1 cellular context compared by ENCODE assay signal in the genomic region with DNA sequence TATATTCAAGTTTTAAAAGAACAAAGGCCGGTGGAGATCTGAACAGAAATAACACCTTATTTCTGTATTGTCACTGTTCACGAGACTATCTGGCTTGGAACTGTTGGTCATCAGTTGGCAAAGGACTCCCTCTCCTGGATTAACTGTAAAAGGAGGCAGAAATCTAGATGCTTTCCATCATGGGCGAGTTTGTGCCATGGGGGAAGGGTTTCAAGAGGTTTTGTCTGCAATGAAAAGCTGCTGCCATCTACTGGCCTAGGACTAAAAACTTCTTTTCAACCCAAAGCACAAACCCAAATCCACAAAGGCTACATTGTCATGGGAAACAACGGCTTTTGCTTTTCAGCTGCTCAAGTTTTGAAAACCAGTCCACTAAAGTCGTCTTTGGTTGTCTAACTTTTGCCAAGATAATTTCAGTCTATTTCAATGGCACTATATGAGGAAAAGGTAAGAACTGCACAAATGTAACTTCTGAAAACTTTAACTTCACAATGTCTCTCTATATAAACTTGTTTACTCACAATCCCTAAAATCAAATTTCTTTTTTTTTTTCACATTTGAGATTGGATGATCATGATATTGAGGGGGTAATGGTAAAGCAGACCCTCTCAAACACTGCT.
A peak's percentile ranks its signal among the peaks of the same experiment; 100 is the strongest.
TF ChIP-seq lines count a peak whose summit lies in the region.

No MANE protein-coding gene starts in this region.

TF ChIP-seq in HepG2, 621 proteins besides CTCF, POLR2A, EP300 and RAD21 (continued from another document and continues in another):
- TF ChIP-seq, protein P1, sequence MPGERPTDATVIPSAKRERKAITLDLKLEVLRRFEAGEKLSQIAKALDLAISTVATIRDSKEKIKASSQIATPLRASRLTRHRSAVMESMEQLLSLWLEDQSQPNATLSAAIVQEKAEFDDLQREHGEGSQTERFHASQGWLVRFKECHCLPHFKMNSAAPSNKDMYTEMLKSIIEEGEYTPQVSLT (CRISPR knock-in tag; IDR thresholded peaks at IDR 0.05; ENCODE audit: borderline replicate concordance, low read depth): no peak
- TF ChIP-seq GTF2F1 (IDR thresholded peaks at IDR 0.05; ENCODE audit: low read length) (no peak), TARDBP (CRISPR knock-in tag; IDR thresholded peaks at IDR 0.05) (no peak), ZNF354B (CRISPR knock-in tag; IDR thresholded peaks at IDR 0.05) (no peak), GFI1 (CRISPR knock-in tag; IDR thresholded peaks at IDR 0.05; ENCODE audit: borderline replicate concordance) (no peak), ZMYM2 (CRISPR knock-in tag; IDR thresholded peaks at IDR 0.05) (no peak), RELA (CRISPR knock-in tag; IDR thresholded peaks at IDR 0.05) (no peak), ATF7-NPFF (CRISPR knock-in tag; IDR thresholded peaks at IDR 0.05; ENCODE audit: low read depth) (no peak), ZNF605 (CRISPR knock-in tag; IDR thresholded peaks at IDR 0.05) (no peak), FOXM1 (CRISPR knock-in tag; IDR thresholded peaks at IDR 0.05) (no peak), SP140L (CRISPR knock-in tag; IDR thresholded peaks at IDR 0.05; ENCODE audit: borderline replicate concordance) (no peak), ZNF792 (CRISPR knock-in tag; IDR thresholded peaks at IDR 0.05) (0 out of 2 replicates have a peak, but pooled peaks have one; percentile 24), KDM6A (CRISPR knock-in tag; IDR thresholded peaks at IDR 0.05; ENCODE audit: low read depth) (no peak), SIX4 (CRISPR knock-in tag; IDR thresholded peaks at IDR 0.05) (no peak), PRPF4 (IDR thresholded peaks at IDR 0.05; ENCODE audit: low read depth, low read length, poor library complexity, severe bottlenecking) (peak; percentile 42), ZNF484 (CRISPR knock-in tag; IDR thresholded peaks at IDR 0.05; ENCODE audit: borderline replicate concordance, low read depth) (no peak), STAG1 (CRISPR knock-in tag; IDR thresholded peaks at IDR 0.05) (peak; percentile 89), LCORL (IDR thresholded peaks at IDR 0.05) (no peak), LCORL (CRISPR knock-in tag; IDR thresholded peaks at IDR 0.05) (peak; percentile 50; the same call in 1 of the 2 replicates), ZNF34 (CRISPR knock-in tag; IDR thresholded peaks at IDR 0.05; ENCODE audit: borderline replicate concordance) (no peak), ARNT2 (CRISPR knock-in tag; IDR thresholded peaks at IDR 0.05; ENCODE audit: low read depth) (no peak), ADNP (CRISPR knock-in tag; IDR thresholded peaks at IDR 0.05) (no peak), RFXAP (CRISPR knock-in tag; IDR thresholded peaks at IDR 0.05; ENCODE audit: borderline replicate concordance) (0 out of 2 replicates have a peak, but pooled peaks have one; percentile 25), ZNF350 (CRISPR knock-in tag; IDR thresholded peaks at IDR 0.05; ENCODE audit: borderline replicate concordance, low read depth) (no peak), ATRX (CRISPR knock-in tag; IDR thresholded peaks at IDR 0.05; ENCODE audit: borderline replicate concordance) (no peak), ZNF598 (CRISPR knock-in tag; IDR thresholded peaks at IDR 0.05; ENCODE audit: borderline replicate concordance) (no peak), NR2F1 (CRISPR knock-in tag; IDR thresholded peaks at IDR 0.05) (no peak), CREB1 (IDR thresholded peaks at IDR 0.05) (no peak), CREB1 (CRISPR knock-in tag; IDR thresholded peaks at IDR 0.05) (no peak), NFRKB (IDR thresholded peaks at IDR 0.05) (no peak), ZNF10 (CRISPR knock-in tag; IDR thresholded peaks at IDR 0.05; ENCODE audit: borderline replicate concordance, low read depth) (no peak)
- TF ChIP-seq, protein P2, sequence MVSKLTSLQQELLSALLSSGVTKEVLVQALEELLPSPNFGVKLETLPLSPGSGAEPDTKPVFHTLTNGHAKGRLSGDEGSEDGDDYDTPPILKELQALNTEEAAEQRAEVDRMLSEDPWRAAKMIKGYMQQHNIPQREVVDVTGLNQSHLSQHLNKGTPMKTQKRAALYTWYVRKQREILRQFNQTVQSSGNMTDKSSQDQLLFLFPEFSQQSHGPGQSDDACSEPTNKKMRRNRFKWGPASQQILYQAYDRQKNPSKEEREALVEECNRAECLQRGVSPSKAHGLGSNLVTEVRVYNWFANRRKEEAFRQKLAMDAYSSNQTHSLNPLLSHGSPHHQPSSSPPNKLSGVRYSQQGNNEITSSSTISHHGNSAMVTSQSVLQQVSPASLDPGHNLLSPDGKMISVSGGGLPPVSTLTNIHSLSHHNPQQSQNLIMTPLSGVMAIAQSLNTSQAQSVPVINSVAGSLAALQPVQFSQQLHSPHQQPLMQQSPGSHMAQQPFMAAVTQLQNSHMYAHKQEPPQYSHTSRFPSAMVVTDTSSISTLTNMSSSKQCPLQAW (CRISPR knock-in tag; IDR thresholded peaks at IDR 0.05): peak; percentile 55; the same call in 1 of the 2 replicates
- TF ChIP-seq, protein P3, sequence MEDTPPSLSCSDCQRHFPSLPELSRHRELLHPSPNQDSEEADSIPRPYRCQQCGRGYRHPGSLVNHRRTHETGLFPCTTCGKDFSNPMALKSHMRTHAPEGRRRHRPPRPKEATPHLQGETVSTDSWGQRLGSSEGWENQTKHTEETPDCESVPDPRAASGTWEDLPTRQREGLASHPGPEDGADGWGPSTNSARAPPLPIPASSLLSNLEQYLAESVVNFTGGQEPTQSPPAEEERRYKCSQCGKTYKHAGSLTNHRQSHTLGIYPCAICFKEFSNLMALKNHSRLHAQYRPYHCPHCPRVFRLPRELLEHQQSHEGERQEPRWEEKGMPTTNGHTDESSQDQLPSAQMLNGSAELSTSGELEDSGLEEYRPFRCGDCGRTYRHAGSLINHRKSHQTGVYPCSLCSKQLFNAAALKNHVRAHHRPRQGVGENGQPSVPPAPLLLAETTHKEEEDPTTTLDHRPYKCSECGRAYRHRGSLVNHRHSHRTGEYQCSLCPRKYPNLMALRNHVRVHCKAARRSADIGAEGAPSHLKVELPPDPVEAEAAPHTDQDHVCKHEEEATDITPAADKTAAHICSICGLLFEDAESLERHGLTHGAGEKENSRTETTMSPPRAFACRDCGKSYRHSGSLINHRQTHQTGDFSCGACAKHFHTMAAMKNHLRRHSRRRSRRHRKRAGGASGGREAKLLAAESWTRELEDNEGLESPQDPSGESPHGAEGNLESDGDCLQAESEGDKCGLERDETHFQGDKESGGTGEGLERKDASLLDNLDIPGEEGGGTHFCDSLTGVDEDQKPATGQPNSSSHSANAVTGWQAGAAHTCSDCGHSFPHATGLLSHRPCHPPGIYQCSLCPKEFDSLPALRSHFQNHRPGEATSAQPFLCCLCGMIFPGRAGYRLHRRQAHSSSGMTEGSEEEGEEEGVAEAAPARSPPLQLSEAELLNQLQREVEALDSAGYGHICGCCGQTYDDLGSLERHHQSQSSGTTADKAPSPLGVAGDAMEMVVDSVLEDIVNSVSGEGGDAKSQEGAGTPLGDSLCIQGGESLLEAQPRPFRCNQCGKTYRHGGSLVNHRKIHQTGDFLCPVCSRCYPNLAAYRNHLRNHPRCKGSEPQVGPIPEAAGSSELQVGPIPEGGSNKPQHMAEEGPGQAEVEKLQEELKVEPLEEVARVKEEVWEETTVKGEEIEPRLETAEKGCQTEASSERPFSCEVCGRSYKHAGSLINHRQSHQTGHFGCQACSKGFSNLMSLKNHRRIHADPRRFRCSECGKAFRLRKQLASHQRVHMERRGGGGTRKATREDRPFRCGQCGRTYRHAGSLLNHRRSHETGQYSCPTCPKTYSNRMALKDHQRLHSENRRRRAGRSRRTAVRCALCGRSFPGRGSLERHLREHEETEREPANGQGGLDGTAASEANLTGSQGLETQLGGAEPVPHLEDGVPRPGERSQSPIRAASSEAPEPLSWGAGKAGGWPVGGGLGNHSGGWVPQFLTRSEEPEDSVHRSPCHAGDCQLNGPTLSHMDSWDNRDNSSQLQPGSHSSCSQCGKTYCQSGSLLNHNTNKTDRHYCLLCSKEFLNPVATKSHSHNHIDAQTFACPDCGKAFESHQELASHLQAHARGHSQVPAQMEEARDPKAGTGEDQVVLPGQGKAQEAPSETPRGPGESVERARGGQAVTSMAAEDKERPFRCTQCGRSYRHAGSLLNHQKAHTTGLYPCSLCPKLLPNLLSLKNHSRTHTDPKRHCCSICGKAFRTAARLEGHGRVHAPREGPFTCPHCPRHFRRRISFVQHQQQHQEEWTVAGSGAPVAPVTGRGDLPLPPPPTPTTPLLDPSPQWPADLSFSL (CRISPR knock-in tag; IDR thresholded peaks at IDR 0.05): no peak
- TF ChIP-seq, protein P4, sequence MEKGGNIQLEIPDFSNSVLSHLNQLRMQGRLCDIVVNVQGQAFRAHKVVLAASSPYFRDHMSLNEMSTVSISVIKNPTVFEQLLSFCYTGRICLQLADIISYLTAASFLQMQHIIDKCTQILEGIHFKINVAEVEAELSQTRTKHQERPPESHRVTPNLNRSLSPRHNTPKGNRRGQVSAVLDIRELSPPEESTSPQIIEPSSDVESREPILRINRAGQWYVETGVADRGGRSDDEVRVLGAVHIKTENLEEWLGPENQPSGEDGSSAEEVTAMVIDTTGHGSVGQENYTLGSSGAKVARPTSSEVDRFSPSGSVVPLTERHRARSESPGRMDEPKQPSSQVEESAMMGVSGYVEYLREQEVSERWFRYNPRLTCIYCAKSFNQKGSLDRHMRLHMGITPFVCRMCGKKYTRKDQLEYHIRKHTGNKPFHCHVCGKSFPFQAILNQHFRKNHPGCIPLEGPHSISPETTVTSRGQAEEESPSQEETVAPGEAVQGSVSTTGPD (CRISPR knock-in tag; IDR thresholded peaks at IDR 0.05): no peak
- TF ChIP-seq, protein P5, sequence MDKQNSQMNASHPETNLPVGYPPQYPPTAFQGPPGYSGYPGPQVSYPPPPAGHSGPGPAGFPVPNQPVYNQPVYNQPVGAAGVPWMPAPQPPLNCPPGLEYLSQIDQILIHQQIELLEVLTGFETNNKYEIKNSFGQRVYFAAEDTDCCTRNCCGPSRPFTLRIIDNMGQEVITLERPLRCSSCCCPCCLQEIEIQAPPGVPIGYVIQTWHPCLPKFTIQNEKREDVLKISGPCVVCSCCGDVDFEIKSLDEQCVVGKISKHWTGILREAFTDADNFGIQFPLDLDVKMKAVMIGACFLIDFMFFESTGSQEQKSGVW (CRISPR knock-in tag; IDR thresholded peaks at IDR 0.05; ENCODE audit: borderline replicate concordance): no peak
- TF ChIP-seq, protein P6, sequence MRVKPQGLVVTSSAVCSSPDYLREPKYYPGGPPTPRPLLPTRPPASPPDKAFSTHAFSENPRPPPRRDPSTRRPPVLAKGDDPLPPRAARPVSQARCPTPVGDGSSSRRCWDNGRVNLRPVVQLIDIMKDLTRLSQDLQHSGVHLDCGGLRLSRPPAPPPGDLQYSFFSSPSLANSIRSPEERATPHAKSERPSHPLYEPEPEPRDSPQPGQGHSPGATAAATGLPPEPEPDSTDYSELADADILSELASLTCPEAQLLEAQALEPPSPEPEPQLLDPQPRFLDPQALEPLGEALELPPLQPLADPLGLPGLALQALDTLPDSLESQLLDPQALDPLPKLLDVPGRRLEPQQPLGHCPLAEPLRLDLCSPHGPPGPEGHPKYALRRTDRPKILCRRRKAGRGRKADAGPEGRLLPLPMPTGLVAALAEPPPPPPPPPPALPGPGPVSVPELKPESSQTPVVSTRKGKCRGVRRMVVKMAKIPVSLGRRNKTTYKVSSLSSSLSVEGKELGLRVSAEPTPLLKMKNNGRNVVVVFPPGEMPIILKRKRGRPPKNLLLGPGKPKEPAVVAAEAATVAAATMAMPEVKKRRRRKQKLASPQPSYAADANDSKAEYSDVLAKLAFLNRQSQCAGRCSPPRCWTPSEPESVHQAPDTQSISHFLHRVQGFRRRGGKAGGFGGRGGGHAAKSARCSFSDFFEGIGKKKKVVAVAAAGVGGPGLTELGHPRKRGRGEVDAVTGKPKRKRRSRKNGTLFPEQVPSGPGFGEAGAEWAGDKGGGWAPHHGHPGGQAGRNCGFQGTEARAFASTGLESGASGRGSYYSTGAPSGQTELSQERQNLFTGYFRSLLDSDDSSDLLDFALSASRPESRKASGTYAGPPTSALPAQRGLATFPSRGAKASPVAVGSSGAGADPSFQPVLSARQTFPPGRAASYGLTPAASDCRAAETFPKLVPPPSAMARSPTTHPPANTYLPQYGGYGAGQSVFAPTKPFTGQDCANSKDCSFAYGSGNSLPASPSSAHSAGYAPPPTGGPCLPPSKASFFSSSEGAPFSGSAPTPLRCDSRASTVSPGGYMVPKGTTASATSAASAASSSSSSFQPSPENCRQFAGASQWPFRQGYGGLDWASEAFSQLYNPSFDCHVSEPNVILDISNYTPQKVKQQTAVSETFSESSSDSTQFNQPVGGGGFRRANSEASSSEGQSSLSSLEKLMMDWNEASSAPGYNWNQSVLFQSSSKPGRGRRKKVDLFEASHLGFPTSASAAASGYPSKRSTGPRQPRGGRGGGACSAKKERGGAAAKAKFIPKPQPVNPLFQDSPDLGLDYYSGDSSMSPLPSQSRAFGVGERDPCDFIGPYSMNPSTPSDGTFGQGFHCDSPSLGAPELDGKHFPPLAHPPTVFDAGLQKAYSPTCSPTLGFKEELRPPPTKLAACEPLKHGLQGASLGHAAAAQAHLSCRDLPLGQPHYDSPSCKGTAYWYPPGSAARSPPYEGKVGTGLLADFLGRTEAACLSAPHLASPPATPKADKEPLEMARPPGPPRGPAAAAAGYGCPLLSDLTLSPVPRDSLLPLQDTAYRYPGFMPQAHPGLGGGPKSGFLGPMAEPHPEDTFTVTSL (CRISPR knock-in tag; IDR thresholded peaks at IDR 0.05; ENCODE audit: borderline replicate concordance): no peak
- TF ChIP-seq, protein P7, sequence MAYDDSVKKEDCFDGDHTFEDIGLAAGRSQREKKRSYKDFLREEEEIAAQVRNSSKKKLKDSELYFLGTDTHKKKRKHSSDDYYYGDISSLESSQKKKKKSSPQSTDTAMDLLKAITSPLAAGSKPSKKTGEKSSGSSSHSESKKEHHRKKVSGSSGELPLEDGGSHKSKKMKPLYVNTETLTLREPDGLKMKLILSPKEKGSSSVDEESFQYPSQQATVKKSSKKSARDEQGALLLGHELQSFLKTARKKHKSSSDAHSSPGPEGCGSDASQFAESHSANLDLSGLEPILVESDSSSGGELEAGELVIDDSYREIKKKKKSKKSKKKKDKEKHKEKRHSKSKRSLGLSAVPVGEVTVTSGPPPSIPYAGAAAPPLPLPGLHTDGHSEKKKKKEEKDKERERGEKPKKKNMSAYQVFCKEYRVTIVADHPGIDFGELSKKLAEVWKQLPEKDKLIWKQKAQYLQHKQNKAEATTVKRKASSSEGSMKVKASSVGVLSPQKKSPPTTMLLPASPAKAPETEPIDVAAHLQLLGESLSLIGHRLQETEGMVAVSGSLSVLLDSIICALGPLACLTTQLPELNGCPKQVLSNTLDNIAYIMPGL (CRISPR knock-in tag; IDR thresholded peaks at IDR 0.05; ENCODE audit: borderline replicate concordance in 1 of 2, low read depth in 1 of 2): peak; percentile 40 to 77; a peak in 1 of 4 replicates
- TF ChIP-seq, protein P8, sequence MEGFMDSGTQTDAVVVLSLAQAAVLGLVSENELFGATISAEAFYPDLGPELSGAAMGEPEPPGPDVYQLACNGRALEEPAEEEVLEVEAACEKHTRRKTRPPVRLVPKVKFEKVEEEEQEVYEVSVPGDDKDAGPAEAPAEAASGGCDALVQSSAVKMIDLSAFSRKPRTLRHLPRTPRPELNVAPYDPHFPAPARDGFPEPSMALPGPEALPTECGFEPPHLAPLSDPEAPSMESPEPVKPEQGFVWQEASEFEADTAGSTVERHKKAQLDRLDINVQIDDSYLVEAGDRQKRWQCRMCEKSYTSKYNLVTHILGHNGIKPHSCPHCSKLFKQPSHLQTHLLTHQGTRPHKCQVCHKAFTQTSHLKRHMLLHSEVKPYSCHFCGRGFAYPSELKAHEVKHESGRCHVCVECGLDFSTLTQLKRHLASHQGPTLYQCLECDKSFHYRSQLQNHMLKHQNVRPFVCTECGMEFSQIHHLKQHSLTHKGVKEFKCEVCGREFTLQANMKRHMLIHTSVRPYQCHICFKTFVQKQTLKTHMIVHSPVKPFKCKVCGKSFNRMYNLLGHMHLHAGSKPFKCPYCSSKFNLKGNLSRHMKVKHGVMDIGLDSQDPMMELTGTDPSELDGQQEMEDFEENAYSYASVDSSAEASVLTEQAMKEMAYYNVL (CRISPR knock-in tag; IDR thresholded peaks at IDR 0.05; ENCODE audit: borderline replicate concordance): no peak
